In the genomic region with DNA sequence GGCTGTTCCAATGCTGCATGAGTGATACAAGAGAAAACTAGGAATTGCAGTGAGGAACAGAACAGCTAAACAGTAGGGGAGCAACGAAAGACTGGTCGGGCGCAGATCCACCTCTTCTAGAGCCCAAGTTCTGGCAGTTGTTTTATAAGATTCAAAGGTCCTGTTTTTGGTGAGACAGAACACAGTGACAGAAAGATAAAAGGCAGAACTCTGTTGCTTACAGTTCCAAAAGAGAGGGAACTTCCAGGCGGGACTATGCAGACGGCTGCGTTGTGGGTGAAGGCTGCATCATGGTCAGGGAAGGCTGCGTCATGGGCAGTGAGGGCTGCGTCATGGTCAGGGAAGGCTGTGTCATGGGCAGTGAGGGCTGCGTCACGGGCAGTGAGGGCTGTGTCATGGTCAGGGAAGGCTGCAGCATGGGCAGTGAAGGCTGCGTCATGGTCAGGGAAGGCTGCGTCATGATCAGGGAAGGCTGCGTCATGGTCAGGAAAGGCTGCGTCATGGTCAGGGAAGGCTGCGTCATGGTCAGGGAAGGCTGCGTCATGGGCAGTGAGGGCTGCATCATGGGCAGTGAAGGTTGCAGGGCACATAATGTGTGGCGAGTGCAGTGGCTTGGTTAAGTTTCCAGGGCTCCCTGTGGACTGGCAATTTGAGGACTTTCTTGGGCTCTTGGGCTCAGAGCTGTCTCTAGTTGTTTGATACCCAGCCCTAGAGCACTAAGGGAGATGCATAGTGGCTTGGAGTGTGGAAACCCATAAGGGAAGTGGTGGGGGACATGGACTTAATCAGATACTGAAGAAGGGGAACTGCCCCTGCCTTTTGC, we compare ENCODE assay signal across 27 cellular contexts.
"Had no signal": no experiment of that assay in that cellular context is flagged by ENCODE, and none has a peak within 500 bp of the region (broad histone marks: within the 10 kb centered on the region; RNA-seq: fewer than 3 reads in every experiment).

No MANE protein-coding gene starts in this region.

- H3K9me3 ChIP-seq: ascending aorta, body of pancreas had no signal

- H3K4me3 ChIP-seq: ascending aorta, body of pancreas had no signal

- H3K4me1 ChIP-seq: ascending aorta, body of pancreas had no signal

- H3K27ac ChIP-seq: ascending aorta, body of pancreas, WERI-Rb-1 had no signal

- H3K27me3 Mint-ChIP-seq: activated CD8-positive, alpha-beta memory T cell treated with anti-CD3 and anti-CD28 coated beads, Interleukin-2, amount 10 ng/mL, durations not matched to agents 7 days and 5 days had no signal

- H3K27ac Mint-ChIP-seq: activated CD8-positive, alpha-beta memory T cell treated with anti-CD3 and anti-CD28 coated beads, Interleukin-2, amount 10 ng/mL, durations not matched to agents 7 days and 5 days; activated naive CD4-positive, alpha-beta T cell treated with anti-CD3 and anti-CD28 coated beads, Interleukin-2, amount 50 U/mL, for 72 hours; activated naive CD8-positive, alpha-beta T cell treated with anti-CD3 and anti-CD28 coated beads, Interleukin-2, amount 50 U/mL, for 24 hours; activated T-cell treated with anti-CD3 and anti-CD28 coated beads, Interleukin-2, amount 50 U/mL, for 24 hours; activated T-helper 1 cell treated with anti-CD3 and anti-CD28 coated beads, Interleukin-12 subunit alpha, Interleukin-12 subunit beta, Interleukin-2, Interleukin-4 antibody, amounts not matched to agents 30 ng/mL and 10 ng/mL and 1 ng/mL, durations not matched to agents 14 hours and 24 hours and 36 hours had no signal

- H3K9me3 Mint-ChIP-seq: activated naive CD8-positive, alpha-beta T cell treated with anti-CD3 and anti-CD28 coated beads, Interleukin-2, amount 50 U/mL, for 24 hours; activated T-helper 1 cell treated with anti-CD3 and anti-CD28 coated beads, Interleukin-12 subunit alpha, Interleukin-12 subunit beta, Interleukin-2, Interleukin-4 antibody, amounts not matched to agents 30 ng/mL and 10 ng/mL and 1 ng/mL, durations not matched to agents 14 hours and 24 hours and 36 hours had no signal

- DNase-seq: activated CD4-positive, alpha-beta T cell treated with anti-CD3 and anti-CD28 coated beads for 4 hours; activated CD8-positive, alpha-beta memory T cell treated with anti-CD3 and anti-CD28 coated beads, Interleukin-2, amount 10 ng/mL, durations not matched to agents 7 days and 5 days; activated effector memory CD4-positive, alpha-beta T cell treated with Interleukin-2 at 50 U/mL for 16 hours; activated naive CD4-positive, alpha-beta T cell; activated naive CD8-positive, alpha-beta T cell treated with anti-CD3 and anti-CD28 coated beads, Interleukin-2, amount 50 U/mL, for 24 hours; activated T-cell treated with anti-CD3 and anti-CD28 coated beads, Interleukin-2, amount 50 U/mL, for 24 hours; amniotic stem cell; body of pancreas; Kasumi-1; KBM-7; NCI-H1092; NCI-H1417 treated with DMSO at 0.1 percent for 48 hours; NCI-H1694; NCI-H2029; NCI-H2107; NCI-H2171 treated with DMSO at 0.1 percent for 48 hours; NCI-H345; NCI-H510A; NCI-H526 treated with DMSO at 0.1 percent for 48 hours; NCI-H82; SIG-M5; T-helper 1 cell; WERI-Rb-1 had no signal

- H3K36me3 ChIP-seq: ascending aorta, WERI-Rb-1 had no signal

- H3K4me3 Mint-ChIP-seq: activated CD8-positive, alpha-beta memory T cell treated with anti-CD3 and anti-CD28 coated beads, Interleukin-2, amount 10 ng/mL, durations not matched to agents 7 days and 5 days; activated naive CD8-positive, alpha-beta T cell treated with anti-CD3 and anti-CD28 coated beads, Interleukin-2, amount 50 U/mL, for 24 hours; activated T-cell treated with anti-CD3 and anti-CD28 coated beads, Interleukin-2, amount 50 U/mL, for 24 hours; activated T-helper 1 cell treated with anti-CD3 and anti-CD28 coated beads, Interleukin-12 subunit alpha, Interleukin-12 subunit beta, Interleukin-2, Interleukin-4 antibody, amounts not matched to agents 30 ng/mL and 10 ng/mL and 1 ng/mL, durations not matched to agents 14 hours and 24 hours and 36 hours; central memory CD8-positive, alpha-beta T cell had no signal

- H3K27me3 ChIP-seq: ascending aorta, body of pancreas had no signal

- H3K4me1 Mint-ChIP-seq: activated CD8-positive, alpha-beta memory T cell treated with anti-CD3 and anti-CD28 coated beads, Interleukin-2, amount 10 ng/mL, durations not matched to agents 7 days and 5 days; activated naive CD8-positive, alpha-beta T cell treated with anti-CD3 and anti-CD28 coated beads, Interleukin-2, amount 50 U/mL, for 24 hours; central memory CD8-positive, alpha-beta T cell had no signal

- H3K36me3 Mint-ChIP-seq: activated CD8-positive, alpha-beta memory T cell treated with anti-CD3 and anti-CD28 coated beads, Interleukin-2, amount 10 ng/mL, durations not matched to agents 7 days and 5 days; activated naive CD4-positive, alpha-beta T cell treated with anti-CD3 and anti-CD28 coated beads, Interleukin-2, amount 50 U/mL, for 72 hours had no signal
